Comparison of ENCODE assay signal across 8 cellular contexts in the genomic region with DNA sequence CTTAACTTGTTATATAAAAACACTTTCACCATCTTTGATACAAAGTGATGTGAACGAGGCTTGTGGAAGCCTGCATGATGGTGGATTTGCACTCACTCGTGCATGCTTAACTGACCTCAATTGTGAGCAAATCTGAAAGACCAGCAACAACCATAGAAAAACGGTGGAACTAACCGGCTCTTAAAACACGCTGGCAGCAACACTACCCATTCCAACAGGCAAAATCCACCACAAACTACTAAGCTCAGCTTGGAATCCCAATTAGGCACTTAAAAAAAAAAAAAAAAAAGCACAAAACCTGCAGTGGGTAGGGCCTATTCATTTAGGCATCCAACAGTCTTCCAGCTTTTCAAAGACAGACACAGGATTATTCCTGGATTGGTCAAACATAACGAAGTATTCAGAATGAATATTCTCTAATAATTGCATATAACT. TPM values are rescaled to one million over a fixed set of nuclear protein-coding genes. Genes with fewer than 3 reads are reported as not detected.
DNase-seq lines count a peak whose midpoint lies in the region; ATAC-seq and TF ChIP-seq lines count a peak whose summit lies in the region.

No MANE protein-coding gene starts in this region.

- H3K36me3 ChIP-seq in ACC112 (ENCODE audit: insufficient read depth, low read length): no peaks in the 10 kb centered on the region

- H3K9me3 Mint-ChIP-seq in T-helper 1 cell treated with Interleukin-12 subunit alpha and Interleukin-12 subunit beta and Interleukin-4 antibody, amounts not matched to agents 30 μg/mL and 1 μg/mL, for 36 hours: no peaks in the 10 kb centered on the region

- peaks cover 19% of the 10 kb centered on the region for H3K36me3 Mint-ChIP-seq in T-helper 1 cell treated with Interleukin-12 subunit alpha and Interleukin-12 subunit beta and Interleukin-4 antibody, amounts not matched to agents 30 μg/mL and 1 μg/mL, for 36 hours (ENCODE audit: low read depth)

- TF ChIP-seq CTCF in GM12864 (IDR thresholded peaks at IDR 0.05; ENCODE audit: low read depth, low read length, missing control alignments) (no peak), fibroblast of villous mesenchyme (IDR thresholded peaks at IDR 0.05; ENCODE audit: insufficient read depth, low read depth, low read length) (no peak)

- ATAC-seq in HG03196 (IDR thresholded peaks at IDR 0.05; ENCODE audit: unreplicated experiment) (no peak), HG02763 (IDR thresholded peaks at IDR 0.05; ENCODE audit: unreplicated experiment) (no peak)

- H3K4me3 ChIP-seq in ACC112 (ENCODE audit: low read depth, low read length) (peak overlapping the region; percentile 87), GM12864 (ENCODE audit: low read depth, low read length) (peak overlapping the region; percentile 78), fibroblast of villous mesenchyme (ENCODE audit: low read depth, low read length) (peak overlapping the region; percentile 74)

- no peak overlapping the region for H3K27ac ChIP-seq in ACC112 (ENCODE audit: low read depth, low read length)

- H3K79me2 ChIP-seq in ACC112 (ENCODE audit: control insufficient read depth, insufficient read depth, low read length, unreplicated experiment): peaks cover 83% of the 10 kb centered on the region

- no peaks in the 10 kb centered on the region for H3K27me3 Mint-ChIP-seq in T-helper 1 cell treated with Interleukin-12 subunit alpha and Interleukin-12 subunit beta and Interleukin-4 antibody, amounts not matched to agents 30 μg/mL and 1 μg/mL, for 36 hours (ENCODE audit: low read depth)

- H3K27me3 ChIP-seq in ACC112 (ENCODE audit: insufficient read depth, low read length): no peaks in the 10 kb centered on the region

- peaks cover 45% of the 10 kb centered on the region for H3K4me1 Mint-ChIP-seq in T-helper 1 cell treated with Interleukin-12 subunit alpha and Interleukin-12 subunit beta and Interleukin-4 antibody, amounts not matched to agents 30 μg/mL and 1 μg/mL, for 36 hours (ENCODE audit: low read depth)

- peaks cover 27% of the 10 kb centered on the region for H3K4me1 ChIP-seq in ACC112 (ENCODE audit: control insufficient read depth, insufficient read depth, low read length, unreplicated experiment)

- H3K27ac Mint-ChIP-seq in T-helper 1 cell treated with Interleukin-12 subunit alpha and Interleukin-12 subunit beta and Interleukin-4 antibody, amounts not matched to agents 30 μg/mL and 1 μg/mL, for 36 hours: peak overlapping the region; percentile 59

- DNase-seq in GM12864 (ENCODE audit: low read depth): no peak
- peak; percentile 72 for DNase-seq in fibroblast of villous mesenchyme (ENCODE audit: low read depth)
- DNase-seq in renal cortical epithelial cell (ENCODE audit: low read depth): peak; percentile 66
- DNase-seq in CD1c-positive myeloid dendritic cell (ENCODE audit: extremely low spot score): no peak

- no peak overlapping the region for H2AFZ ChIP-seq in ACC112 (ENCODE audit: low read length, unreplicated experiment)

- H3K4me3 Mint-ChIP-seq in T-helper 1 cell treated with Interleukin-12 subunit alpha and Interleukin-12 subunit beta and Interleukin-4 antibody, amounts not matched to agents 30 μg/mL and 1 μg/mL, for 36 hours: peak overlapping the region; percentile 89

RNA-seq across cellular contexts. Expression of a gene that starts 1.8 kb away (rescaled TPM):
- total RNA-seq in fibroblast of villous mesenchyme (546 and 615 TPM in 2 replicates), renal cortical epithelial cell (411 and 630 TPM in 2 replicates)

Comparison
In these comparisons a context has a peak if more than half of its experiments do, and no peak if none do; other contexts are left out.
1. DNase-seq: peak in fibroblast of villous mesenchyme (single experiment) and renal cortical epithelial cell (single experiment); none in GM12864 (single experiment) and CD1c-positive myeloid dendritic cell (single experiment).
2. Peak in every context shown above with its lines, with median percentiles within 50 percentile points of each other: H3K4me3 ChIP-seq.